In genomic region chr2:234162876-234163275, GRCh38 we compare ENCODE assay signal across 28 cellular contexts.
DNase-seq lines count a peak whose midpoint lies in the region; ATAC-seq and TF ChIP-seq lines count a peak whose summit lies in the region.
"Had no signal": no experiment of that assay in that cellular context is flagged by ENCODE, and none has a peak within 500 bp of the region (broad histone marks: within the 10 kb centered on the region; RNA-seq: fewer than 3 reads in every experiment).

No MANE protein-coding gene starts in this region.

- H4K20me1 ChIP-seq in SK-N-SH (ENCODE audit: insufficient read depth) = no peaks in the 10 kb centered on the region

- H3K4me2 ChIP-seq in SK-N-SH = no peak overlapping the region
- H3K4me2 ChIP-seq: neural progenitor cell had no signal

- H3K4me1 Mint-ChIP-seq in memory B cell = peaks cover 36% of the 10 kb centered on the region
- peaks cover 36% of the 10 kb centered on the region for H3K4me1 Mint-ChIP-seq in stimulated activated memory B cell treated with anti-CD40 and anti-IgM and Interleukin-4, amounts not matched to agents 10 μg/mL and 1 μg/mL and 100 μg/mL, for 72 hours
- peaks cover 20% of the 10 kb centered on the region for H3K4me1 Mint-ChIP-seq in activated T-cell treated with anti-CD3 and anti-CD28 coated beads, Interleukin-2, amount 50 U/mL, for 72 hours (ENCODE audit: low read depth)

- TF ChIP-seq CTCF in RWPE2 (IDR thresholded peaks at IDR 0.05; ENCODE audit: poor library complexity, severe bottlenecking) (no peak), SK-N-SH (IDR thresholded peaks at IDR 0.05) (no peak)

- H3K36me3 ChIP-seq in RWPE2 (ENCODE audit: low read depth) = no peaks in the 10 kb centered on the region
- H3K36me3 ChIP-seq in SK-N-SH (replicated peaks in 1 of 2; ENCODE audit: control insufficient read depth in 1 of 2, insufficient read depth in 2 of 2, low read length in 1 of 2) = no peaks in the 10 kb centered on the region
- H3K36me3 ChIP-seq: esophagus muscularis mucosa, lower lobe of right lung, neural progenitor cell, spleen, thoracic aorta had no signal

- CTCF ChIA-PET in SK-N-SH (lab: Yijun Ruan, JAX) = interaction anchor here (0.6 to 1.2 kb wide), 2 partner anchors 27 to 286 kb away, joined by 3 read pairs; no protein-coding TSS in a partner anchor

- no peaks in the 10 kb centered on the region for H3K79me2 ChIP-seq in SK-N-SH (ENCODE audit: insufficient read depth)

- POLR2A ChIA-PET in SK-N-SH (lab: Yijun Ruan, JAX) = no interaction called here

- no peak overlapping the region for H3K4me3 Mint-ChIP-seq in memory B cell
- no peak overlapping the region for H3K4me3 Mint-ChIP-seq in stimulated activated memory B cell treated with anti-CD40 and anti-IgM and Interleukin-4, amounts not matched to agents 10 μg/mL and 1 μg/mL and 100 μg/mL, for 72 hours
- H3K4me3 Mint-ChIP-seq in activated T-cell treated with anti-CD3 and anti-CD28 coated beads, Interleukin-2, amount 50 U/mL, for 72 hours = no peak overlapping the region
- H3K4me3 Mint-ChIP-seq: neural progenitor cell; stimulated activated naive CD8-positive, alpha-beta T cell treated with anti-CD3 and anti-CD28 coated beads, Interleukin-15, Interleukin-2, amounts not matched to agents 100 ng/mL and 50 ng/mL, for 24 hours had no signal

- H3K27me3 Mint-ChIP-seq in memory B cell = peaks cover 16% of the 10 kb centered on the region
- H3K27me3 Mint-ChIP-seq in stimulated activated memory B cell treated with anti-CD40 and anti-IgM and Interleukin-4, amounts not matched to agents 10 μg/mL and 1 μg/mL and 100 μg/mL, for 72 hours = peaks cover 16% of the 10 kb centered on the region
- H3K27me3 Mint-ChIP-seq in activated T-cell treated with anti-CD3 and anti-CD28 coated beads, Interleukin-2, amount 50 U/mL, for 72 hours (ENCODE audit: low read depth) = no peaks in the 10 kb centered on the region

- H3K9me3 Mint-ChIP-seq in memory B cell = no peaks in the 10 kb centered on the region
- H3K9me3 Mint-ChIP-seq in stimulated activated memory B cell treated with anti-CD40 and anti-IgM and Interleukin-4, amounts not matched to agents 10 μg/mL and 1 μg/mL and 100 μg/mL, for 72 hours = no peaks in the 10 kb centered on the region
- H3K9me3 Mint-ChIP-seq in activated T-cell treated with anti-CD3 and anti-CD28 coated beads, Interleukin-2, amount 50 U/mL, for 72 hours = no peaks in the 10 kb centered on the region
- H3K9me3 Mint-ChIP-seq: stimulated activated naive CD8-positive, alpha-beta T cell treated with anti-CD3 and anti-CD28 coated beads, Interleukin-15, Interleukin-2, amounts not matched to agents 100 ng/mL and 50 ng/mL, for 24 hours had no signal

- H3K9me3 ChIP-seq in RWPE2 (ENCODE audit: severe bottlenecking) (no peaks in the 10 kb centered on the region), SK-N-SH (no peaks in the 10 kb centered on the region)
- H3K9me3 ChIP-seq: esophagus muscularis mucosa, lower lobe of right lung, spleen, thoracic aorta had no signal

- no peak overlapping the region for H2AFZ ChIP-seq in SK-N-SH (ENCODE audit: low read depth)
- H2AFZ ChIP-seq: neural progenitor cell had no signal

- H3K36me3 Mint-ChIP-seq in memory B cell = no peaks in the 10 kb centered on the region
- no peaks in the 10 kb centered on the region for H3K36me3 Mint-ChIP-seq in stimulated activated memory B cell treated with anti-CD40 and anti-IgM and Interleukin-4, amounts not matched to agents 10 μg/mL and 1 μg/mL and 100 μg/mL, for 72 hours
- no peaks in the 10 kb centered on the region for H3K36me3 Mint-ChIP-seq in activated T-cell treated with anti-CD3 and anti-CD28 coated beads, Interleukin-2, amount 50 U/mL, for 72 hours (ENCODE audit: insufficient read depth in 2 of 2)
- H3K36me3 Mint-ChIP-seq: neural progenitor cell had no signal

- no peak overlapping the region for H3K9ac ChIP-seq in SK-N-SH
- H3K9ac ChIP-seq: neural progenitor cell had no signal

- H3K9me2 ChIP-seq in SK-N-SH = no peaks in the 10 kb centered on the region

- H3K27ac ChIP-seq in RWPE2 (ENCODE audit: poor library complexity, severe bottlenecking) (peak overlapping the region; percentile 21), SK-N-SH (ENCODE audit: low read depth in 2 of 2, low read length in 1 of 2) (no peak overlapping the region)
- H3K27ac ChIP-seq: esophagus muscularis mucosa, lower lobe of right lung, neural progenitor cell, spleen, thoracic aorta had no signal

- WGBS in SK-N-SH (ENCODE audit: low lambda C conversion rate) = 82% methylated on average over 2 of the region's 2 CpGs

- H3K27ac Mint-ChIP-seq in memory B cell = peak overlapping the region; percentile 17
- peak overlapping the region; percentile 37 for H3K27ac Mint-ChIP-seq in stimulated activated memory B cell treated with anti-CD40 and anti-IgM and Interleukin-4, amounts not matched to agents 10 μg/mL and 1 μg/mL and 100 μg/mL, for 72 hours
- no peak overlapping the region for H3K27ac Mint-ChIP-seq in activated T-cell treated with anti-CD3 and anti-CD28 coated beads, Interleukin-2, amount 50 U/mL, for 72 hours
- H3K27ac Mint-ChIP-seq: neural progenitor cell; stimulated activated naive CD8-positive, alpha-beta T cell treated with anti-CD3 and anti-CD28 coated beads, Interleukin-15, Interleukin-2, amounts not matched to agents 100 ng/mL and 50 ng/mL, for 24 hours had no signal

- no peak for TF ChIP-seq RAD21 in SK-N-SH (IDR thresholded peaks at IDR 0.05; ENCODE audit: low read length)

- H3F3A ChIP-seq in SK-N-SH (replicated peaks; ENCODE audit: insufficient read depth) = peaks cover 8% of the 10 kb centered on the region

- H3K4me1 ChIP-seq in RWPE2 (ENCODE audit: insufficient read depth, poor library complexity, severe bottlenecking) (peaks cover 21% of the 10 kb centered on the region), SK-N-SH (ENCODE audit: control insufficient read depth in 1 of 2, insufficient read depth in 2 of 2, low read depth in 1 of 2, low read length in 1 of 2) (peaks cover 8 to 15% of the 10 kb centered on the region in 2 experiments; a peak in 2 of 4 replicates)
- H3K4me1 ChIP-seq: esophagus muscularis mucosa, lower lobe of right lung had no signal

- DNase-seq in ELR (ENCODE audit: low read depth) = peak; percentile 27
- DNase-seq in RWPE2 (ENCODE audit: low spot score) = no peak
- DNase-seq in memory B cell (ENCODE audit: low spot score in 2 of 2) = no peak
- DNase-seq in SK-N-SH = no peak
- DNase-seq in activated T-cell treated with anti-CD3 and anti-CD28 coated beads, Interleukin-2, amount 50 U/mL, for 72 hours = no peak
- DNase-seq in NCI-H82 treated with DMSO at 0.1 percent for 48 hours (lab: John Stamatoyannopoulos, UW; ENCODE audit: unreplicated experiment) = no peak
- DNase-seq: activated CD4-positive, alpha-beta T cell treated with anti-CD3 and anti-CD28 coated beads, Interleukin-2, amount 50 U/mL, for 48 hours; activated CD4-positive, CD25-positive, alpha-beta regulatory T cell; activated naive CD4-positive, alpha-beta T cell treated with Interleukin-2 at 50 U/mL for 16 hours; central memory CD4-positive, alpha-beta T cell; cortex of kidney; DND-41; foreskin fibroblast; head of caudate nucleus; kidney glomerular epithelial cell; lower lobe of right lung; NCI-H1092 treated with DMSO at 0.1 percent for 48 hours; NCI-H1694 treated with DMSO at 0.1 percent for 48 hours; NCI-H446; NCI-H774; right cardiac atrium; spleen; stimulated activated CD4-positive, alpha-beta T cell treated with anti-CD3 and anti-CD28 coated beads, Interleukin-2, amount 100 ng/mL, for 24 hours had no signal

- H3K4me3 ChIP-seq in RWPE2 (ENCODE audit: severe bottlenecking) = no peak overlapping the region
- H3K4me3 ChIP-seq in SK-N-SH (ENCODE audit: low read depth in 2 of 2, low read length in 1 of 2) = no peak overlapping the region
- H3K4me3 ChIP-seq: esophagus muscularis mucosa, lower lobe of right lung, neural progenitor cell, spleen, thoracic aorta had no signal

- TF ChIP-seq EP300 in SK-N-SH (IDR thresholded peaks at IDR 0.05; ENCODE audit: borderline replicate concordance in 1 of 2, low read depth in 1 of 2, low read length in 1 of 2) = no peak

- H3K27me3 ChIP-seq in RWPE2 (ENCODE audit: insufficient read depth, poor library complexity, severe bottlenecking) (no peaks in the 10 kb centered on the region), SK-N-SH (ENCODE audit: insufficient read depth) (no peaks in the 10 kb centered on the region)
- H3K27me3 ChIP-seq: neural progenitor cell, spleen had no signal

- ATAC-seq in RWPE2 (ENCODE audit: low read depth) (no peak; the same call in 2 of the 3 replicates), memory B cell (ENCODE audit: low read depth) (no peak)
- no peak for ATAC-seq in stimulated activated memory B cell treated with anti-CD40 and anti-IgM and Interleukin-4, amounts not matched to agents 10 μg/mL and 1 μg/mL and 100 μg/mL, for 72 hours
- ATAC-seq in activated T-cell treated with anti-CD3 and anti-CD28 coated beads, Interleukin-2, amount 50 U/mL, for 72 hours (replicated peaks in 1 of 2) = no peak
- ATAC-seq: right cardiac atrium had no signal

TF ChIP-seq in SK-N-SH, 30 proteins besides CTCF, POLR2A, EP300 and RAD21 (continues in another document):
- TF ChIP-seq FOSL2 (IDR thresholded peaks at IDR 0.05; ENCODE audit: borderline replicate concordance, low read depth) (no peak), TCF12 (IDR thresholded peaks at IDR 0.05) (no peak), GABPA (IDR thresholded peaks at IDR 0.05; ENCODE audit: low read depth) (no peak), REST (IDR thresholded peaks at IDR 0.05; ENCODE audit: low read depth, low read length) (no peak), POLR2AphosphoS5 (IDR thresholded peaks at IDR 0.05; ENCODE audit: low read depth, low read length) (no peak)
